Comparison of ENCODE assay signal across 8 cellular contexts in the genomic region with DNA sequence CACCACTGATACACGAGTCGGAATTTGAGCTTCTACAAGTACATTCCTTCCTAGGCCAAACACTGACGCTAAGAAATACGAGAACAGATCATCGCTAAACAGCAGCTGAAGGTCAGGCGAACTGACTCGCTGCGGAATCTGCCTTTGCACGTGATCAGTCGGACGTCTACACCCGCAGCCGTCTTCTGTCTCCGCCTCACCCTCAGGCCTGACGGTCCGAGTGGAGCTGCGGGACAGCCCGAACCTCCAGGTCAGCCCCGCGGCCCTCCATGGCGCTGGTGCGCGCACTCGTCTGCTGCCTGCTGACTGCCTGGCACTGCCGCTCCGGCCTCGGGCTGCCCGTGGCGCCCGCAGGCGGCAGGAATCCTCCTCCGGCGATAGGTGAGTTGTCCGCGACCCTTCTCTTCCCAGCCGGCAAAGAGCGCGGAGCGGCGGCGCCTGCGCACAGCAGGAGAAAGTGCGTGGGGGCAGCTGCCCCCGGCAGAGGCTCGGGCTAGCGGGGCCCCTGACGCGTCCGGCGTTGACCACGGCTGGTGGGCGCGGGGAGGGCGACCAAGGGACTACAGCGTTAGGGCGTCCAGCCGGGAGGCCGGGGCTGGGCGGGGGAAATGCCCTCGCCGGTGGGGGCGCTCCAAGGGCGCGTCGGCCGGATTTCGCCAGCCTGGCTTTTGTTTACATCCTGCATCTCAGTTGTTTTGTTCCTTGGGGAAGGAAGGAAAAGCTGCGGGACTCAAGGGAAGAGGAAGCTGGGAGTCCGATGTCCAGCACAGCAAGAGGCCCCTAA. TPM values are rescaled to one million over a fixed set of nuclear protein-coding genes. Genes with fewer than 3 reads are reported as not detected.
DNase-seq lines count a peak whose midpoint lies in the region; ATAC-seq lines count a peak whose summit lies in the region.

Gene SMPDL3A (plus strand): TSS at position 181 of the 784 bp plus-strand sequence. CDS start 89 bp downstream, at position 270.

- H3K4me1 Mint-ChIP-seq in activated naive CD8-positive, alpha-beta T cell (ENCODE audit: low read depth), result peaks cover 19% of the 10 kb centered on the region

- H3K27ac ChIP-seq in neuronal stem cell (replicated peaks; ENCODE audit: low read length), result peak within 1 kb of the TSS; percentile 57

- H3K27ac Mint-ChIP-seq in activated naive CD8-positive, alpha-beta T cell, result peak within 1 kb of the TSS; percentile 78

- peak within 1 kb of the TSS; percentile 94 for H2AFZ ChIP-seq in neuronal stem cell (ENCODE audit: low read length)

- H3K4me3 ChIP-seq in neuronal stem cell (ENCODE audit: low read length in 2 of 2), result peak within 1 kb of the TSS; percentile 83 to 88

- no peaks in the 10 kb centered on the region for H3K36me3 Mint-ChIP-seq in activated naive CD8-positive, alpha-beta T cell

- peak within 1 kb of the TSS; percentile 89 for H3K4me2 ChIP-seq in neuronal stem cell (ENCODE audit: insufficient read depth, low read length, poor library complexity, severe bottlenecking)

- H3K36me3 ChIP-seq in neuronal stem cell (replicated peaks in 1 of 2; ENCODE audit: control insufficient read depth in 2 of 2, insufficient read depth in 2 of 2, low read length in 2 of 2), result no peaks in the 10 kb centered on the region

- peak within 1 kb of the TSS; percentile 93 for H2BK5ac ChIP-seq in neuronal stem cell (ENCODE audit: low read length)

- H3K27me3 ChIP-seq in neuronal stem cell (ENCODE audit: control insufficient read depth in 3 of 3, insufficient read depth in 3 of 3, low read depth in 1 of 3, low read length in 3 of 3), result no peaks in the 10 kb centered on the region

- peak within 1 kb of the TSS; percentile 59 for H4K91ac ChIP-seq in neuronal stem cell (ENCODE audit: low read depth, low read length, poor library complexity)

- peak within 1 kb of the TSS; percentile 51 for H3K14ac ChIP-seq in neuronal stem cell (ENCODE audit: low read length)

- intact Hi-C loops in head of caudate nucleus (cut with DNase I), result loop anchor here (10.0 kb wide), 1 partner anchor 46 kb away; no protein-coding TSS in a partner anchor

- H3K23ac ChIP-seq in neuronal stem cell (ENCODE audit: low read depth, low read length, poor library complexity), result peak within 1 kb of the TSS; percentile 92

- H3K18ac ChIP-seq in neuronal stem cell (ENCODE audit: low read length), result peak within 1 kb of the TSS; percentile 31

- H4K8ac ChIP-seq in neuronal stem cell (ENCODE audit: low read depth, low read length), result peak within 1 kb of the TSS; percentile 97

- peak within 1 kb of the TSS; percentile 94 for H3K4me3 Mint-ChIP-seq in activated naive CD8-positive, alpha-beta T cell

- no peak within 1 kb of the TSS for H3K4ac ChIP-seq in neuronal stem cell (ENCODE audit: low read length)

- H3K79me1 ChIP-seq in neuronal stem cell (ENCODE audit: low read depth, low read length), result no peaks in the 10 kb centered on the region

- peak within 1 kb of the TSS; percentile 87 for H3K9ac ChIP-seq in neuronal stem cell (ENCODE audit: low read depth, low read length, poor library complexity)

- peak within 1 kb of the TSS; percentile 84 for H2BK15ac ChIP-seq in neuronal stem cell (ENCODE audit: low read length)

- peak within 1 kb of the TSS; percentile 95 for H2BK12ac ChIP-seq in neuronal stem cell (ENCODE audit: low read length)

- no peaks in the 10 kb centered on the region for H3K9me3 ChIP-seq in neuronal stem cell (replicated peaks in 1 of 2; ENCODE audit: control insufficient read depth in 2 of 2, insufficient read depth in 1 of 2, low read depth in 1 of 2, low read length in 2 of 2)

- H3K27me3 Mint-ChIP-seq in activated naive CD8-positive, alpha-beta T cell, result peaks cover 37% of the 10 kb centered on the region

- no peaks in the 10 kb centered on the region for H3K9me3 Mint-ChIP-seq in activated naive CD8-positive, alpha-beta T cell (ENCODE audit: low read depth)

- no peak within 1 kb of the TSS for H2AK5ac ChIP-seq in neuronal stem cell (ENCODE audit: low read depth, low read length)

- H3K4me1 ChIP-seq in neuronal stem cell (ENCODE audit: control insufficient read depth in 2 of 2, insufficient read depth in 1 of 2, low read depth in 1 of 2, low read length in 2 of 2), result peaks cover 8 to 18% of the 10 kb centered on the region in 2 donors

- WGBS in neuronal stem cell (ENCODE audit: extremely low coverage in 2 of 2, insufficient read length in 2 of 2, insufficient replicate concordance in 1 of 2), 2 donors, result no CpG with 5 or more reads among the region's 69 CpGs

- DNase-seq in DMS79 (lab: John Stamatoyannopoulos, UW), result peak; percentile 83
- DNase-seq in NCI-H748 (lab: John Stamatoyannopoulos, UW; ENCODE audit: unreplicated experiment), result peak; percentile 90
- DNase-seq in head of caudate nucleus, result peak; percentile 46 to 89 (median 78)
- DNase-seq in neuronal stem cell (ENCODE audit: low spot score), result peak; percentile 73
- no peak for DNase-seq in NCI-H1048 (lab: John Stamatoyannopoulos, UW)

- H2BK120ac ChIP-seq in neuronal stem cell (ENCODE audit: low read depth, low read length), result no peak within 1 kb of the TSS

- ATAC-seq in GM19467 (IDR thresholded peaks at IDR 0.05; ENCODE audit: unreplicated experiment) (peak; percentile 62), HG03521 (IDR thresholded peaks at IDR 0.05; ENCODE audit: unreplicated experiment) (peak; percentile 56)

RNA-seq across cellular contexts. Expression of gene SMPDL3A, which starts in this region (rescaled TPM):
- 2.0 TPM for polyA plus RNA-seq in neuronal stem cell (2013, experiment 1 of 2)
- polyA plus RNA-seq in neuronal stem cell (2013, experiment 2 of 2), result 2.1 TPM
